ENCODE assay signal across 39 cellular contexts in genomic region chr9:132446887-132447286, GRCh38. TPM values are rescaled to one million over a fixed set of nuclear protein-coding genes. Genes with fewer than 3 reads are reported as not detected.
"Had no signal": no experiment of that assay in that cellular context is flagged by ENCODE, and none has a peak within 500 bp of the region (broad histone marks: within the 10 kb centered on the region; RNA-seq: fewer than 3 reads in every experiment).

No MANE protein-coding gene starts in this region.

- H3K4me1 ChIP-seq: ascending aorta had no signal

- ATAC-seq: activated CD4-positive, alpha-beta T cell treated with anti-CD3 and anti-CD28 coated beads for 36 hours; activated CD4-positive, CD25-positive, alpha-beta regulatory T cell treated with anti-CD3 and anti-CD28 coated beads, Interleukin-2, amount 50 U/mL, for 24 hours; activated CD8-positive, alpha-beta memory T cell treated with anti-CD3 and anti-CD28 coated beads, Interleukin-2, amount 10 ng/mL, durations not matched to agents 7 days and 5 days; activated CD8-positive, alpha-beta T cell treated with anti-CD3 and anti-CD28 coated beads, Interleukin-2, amount 10 ng/mL, durations not matched to agents 7 days and 5 days; activated naive CD8-positive, alpha-beta T cell treated with anti-CD3 and anti-CD28 coated beads, Interleukin-2, amount 50 U/mL, for 24 hours had no signal

- DNase-seq: activated CD4-positive, alpha-beta memory T cell treated with anti-CD3 and anti-CD28 coated beads, Interleukin-2, amount 10 ng/mL, durations not matched to agents 7 days and 5 days; activated CD4-positive, alpha-beta T cell treated with anti-CD3 and anti-CD28 coated beads for 1 hour; activated CD4-positive, alpha-beta T cell treated with anti-CD3 and anti-CD28 coated beads for 36 hours; activated CD4-positive, alpha-beta T cell treated with anti-CD3 and anti-CD28 coated beads, Interleukin-2, amount 10 ng/mL, durations not matched to agents 7 days and 5 days; activated CD4-positive, alpha-beta T cell treated with anti-CD3 and anti-CD28 coated beads, Interleukin-2, amount 50 U/mL, for 48 hours; activated CD4-positive, CD25-positive, alpha-beta regulatory T cell; activated CD8-positive, alpha-beta memory T cell treated with anti-CD3 and anti-CD28 coated beads for 24 hours; activated CD8-positive, alpha-beta memory T cell treated with anti-CD3 and anti-CD28 coated beads, Interleukin-2, amount 10 ng/mL, durations not matched to agents 7 days and 5 days; activated CD8-positive, alpha-beta memory T cell treated with anti-CD3 and anti-CD28 coated beads, Interleukin-2, amount 50 U/mL, for 48 hours; activated CD8-positive, alpha-beta T cell treated with anti-CD3 and anti-CD28 coated beads, Interleukin-2, amount 10 ng/mL, durations not matched to agents 7 days and 5 days; activated effector memory CD4-positive, alpha-beta T cell treated with Interleukin-2 at 50 U/mL for 16 hours; activated gamma-delta T cell; activated naive CD4-positive, alpha-beta T cell treated with anti-CD3 and anti-CD28 coated beads, Interleukin-2, amount 10 ng/mL, durations not matched to agents 7 days and 5 days; activated naive CD4-positive, alpha-beta T cell treated with Interleukin-2 at 50 U/mL for 16 hours; activated naive CD8-positive, alpha-beta T cell treated with anti-CD3 and anti-CD28 coated beads, Interleukin-2, amount 10 ng/mL, durations not matched to agents 7 days and 5 days; activated naive CD8-positive, alpha-beta T cell treated with anti-CD3 and anti-CD28 coated beads, Interleukin-2, amount 50 U/mL, for 24 hours; activated T-cell treated with anti-CD3 and anti-CD28 coated beads, Interleukin-2, amount 50 U/mL, for 24 hours; activated T-cell treated with anti-CD3 and anti-CD28 coated beads, Interleukin-2, amount 50 U/mL, for 48 hours; amygdala; anterior cingulate cortex; caudate nucleus; cerebellar nuclear complex; T-helper 1 cell; T-helper 2 cell; T-helper 9 cell had no signal

- H3K27me3 ChIP-seq: ascending aorta, cardiac muscle cell had no signal

- H3K4me3 ChIP-seq: ascending aorta, cardiac muscle cell had no signal

- H3K36me3 Mint-ChIP-seq: activated CD8-positive, alpha-beta memory T cell treated with anti-CD3 and anti-CD28 coated beads, Interleukin-2, amount 10 ng/mL, durations not matched to agents 7 days and 5 days; activated naive CD4-positive, alpha-beta T cell treated with anti-CD3 and anti-CD28 coated beads, Interleukin-2, amount 10 ng/mL, durations not matched to agents 7 days and 5 days; activated naive CD4-positive, alpha-beta T cell treated with anti-CD3 and anti-CD28 coated beads, Interleukin-2, amount 50 U/mL, for 24 hours; activated naive CD8-positive, alpha-beta T cell; activated naive CD8-positive, alpha-beta T cell treated with anti-CD3 and anti-CD28 coated beads, Interleukin-2, amount 10 ng/mL, durations not matched to agents 7 days and 5 days; brain had no signal

- H3K4me3 Mint-ChIP-seq: activated CD4-positive, alpha-beta memory T cell treated with anti-CD3 and anti-CD28 coated beads, Interleukin-2, amount 10 ng/mL, durations not matched to agents 7 days and 5 days; activated CD4-positive, alpha-beta T cell treated with anti-CD3 and anti-CD28 coated beads for 36 hours; activated CD4-positive, alpha-beta T cell treated with anti-CD3 and anti-CD28 coated beads, Interleukin-2, amount 10 ng/mL, durations not matched to agents 7 days and 5 days; activated CD8-positive, alpha-beta memory T cell treated with anti-CD3 and anti-CD28 coated beads, Interleukin-2, amount 10 ng/mL, durations not matched to agents 7 days and 5 days; activated CD8-positive, alpha-beta T cell treated with anti-CD3 and anti-CD28 coated beads, Interleukin-2, amount 10 ng/mL, durations not matched to agents 7 days and 5 days; activated naive CD4-positive, alpha-beta T cell treated with anti-CD3 and anti-CD28 coated beads, Interleukin-2, amount 10 ng/mL, durations not matched to agents 7 days and 5 days; activated naive CD4-positive, alpha-beta T cell treated with anti-CD3 and anti-CD28 coated beads, Interleukin-2, amount 50 U/mL, for 24 hours; activated naive CD8-positive, alpha-beta T cell; activated naive CD8-positive, alpha-beta T cell treated with anti-CD3 and anti-CD28 coated beads, Interleukin-2, amount 10 ng/mL, durations not matched to agents 7 days and 5 days; activated naive CD8-positive, alpha-beta T cell treated with anti-CD3 and anti-CD28 coated beads, Interleukin-2, amount 50 U/mL, for 24 hours; activated T-cell treated with anti-CD3 and anti-CD28 coated beads, Interleukin-2, amount 50 U/mL, for 24 hours; brain; central memory CD8-positive, alpha-beta T cell; T-helper 1 cell treated with Interleukin-12 subunit alpha and Interleukin-12 subunit beta and Interleukin-4 antibody, amounts not matched to agents 30 μg/mL and 1 μg/mL, for 36 hours; T-helper 2 cell treated with Interferon-gamma antibody and Interleukin-4, amounts not matched to agents 5 μg/mL and 100 μg/mL, for 36 hours had no signal

- FAIRE-seq: bronchial epithelial cell, TTC549 had no signal

- H3K27ac Mint-ChIP-seq: activated CD4-positive, alpha-beta memory T cell treated with anti-CD3 and anti-CD28 coated beads, Interleukin-2, amount 10 ng/mL, durations not matched to agents 7 days and 5 days; activated CD4-positive, alpha-beta T cell treated with anti-CD3 and anti-CD28 coated beads for 36 hours; activated CD4-positive, alpha-beta T cell treated with anti-CD3 and anti-CD28 coated beads, Interleukin-2, amount 10 ng/mL, durations not matched to agents 7 days and 5 days; activated CD8-positive, alpha-beta memory T cell treated with anti-CD3 and anti-CD28 coated beads, Interleukin-2, amount 10 ng/mL, durations not matched to agents 7 days and 5 days; activated CD8-positive, alpha-beta T cell treated with anti-CD3 and anti-CD28 coated beads, Interleukin-2, amount 10 ng/mL, durations not matched to agents 7 days and 5 days; activated naive CD4-positive, alpha-beta T cell treated with anti-CD3 and anti-CD28 coated beads, Interleukin-2, amount 10 ng/mL, durations not matched to agents 7 days and 5 days; activated naive CD4-positive, alpha-beta T cell treated with anti-CD3 and anti-CD28 coated beads, Interleukin-2, amount 50 U/mL, for 24 hours; activated naive CD8-positive, alpha-beta T cell; activated naive CD8-positive, alpha-beta T cell treated with anti-CD3 and anti-CD28 coated beads, Interleukin-2, amount 10 ng/mL, durations not matched to agents 7 days and 5 days; activated naive CD8-positive, alpha-beta T cell treated with anti-CD3 and anti-CD28 coated beads, Interleukin-2, amount 50 U/mL, for 24 hours; activated T-cell treated with anti-CD3 and anti-CD28 coated beads, Interleukin-2, amount 50 U/mL, for 24 hours; activated T-helper 2 cell treated with anti-CD3 and anti-CD28 coated beads, Interferon-gamma antibody, Interleukin-2, Interleukin-4, amounts not matched to agents 10 μg/mL and 5 μg/mL and 100 μg/mL, durations not matched to agents 14 hours and 24 hours and 36 hours; T-helper 1 cell treated with Interleukin-12 subunit alpha and Interleukin-12 subunit beta and Interleukin-4 antibody, amounts not matched to agents 30 μg/mL and 1 μg/mL, for 36 hours; T-helper 2 cell treated with Interferon-gamma antibody and Interleukin-4, amounts not matched to agents 5 μg/mL and 100 μg/mL, for 36 hours had no signal

- H3K36me3 ChIP-seq: ascending aorta, cardiac muscle cell had no signal

- H3K27ac ChIP-seq: ascending aorta, cardiac muscle cell, VCaP had no signal

- H3K4me1 Mint-ChIP-seq: activated naive CD4-positive, alpha-beta T cell treated with anti-CD3 and anti-CD28 coated beads, Interleukin-2, amount 10 ng/mL, durations not matched to agents 7 days and 5 days; activated naive CD4-positive, alpha-beta T cell treated with anti-CD3 and anti-CD28 coated beads, Interleukin-2, amount 50 U/mL, for 24 hours had no signal

- H3K9me3 Mint-ChIP-seq: activated CD4-positive, alpha-beta memory T cell treated with anti-CD3 and anti-CD28 coated beads, Interleukin-2, amount 10 ng/mL, durations not matched to agents 7 days and 5 days; activated CD4-positive, alpha-beta T cell treated with anti-CD3 and anti-CD28 coated beads, Interleukin-2, amount 10 ng/mL, durations not matched to agents 7 days and 5 days; activated naive CD4-positive, alpha-beta T cell treated with anti-CD3 and anti-CD28 coated beads, Interleukin-2, amount 10 ng/mL, durations not matched to agents 7 days and 5 days; activated naive CD4-positive, alpha-beta T cell treated with anti-CD3 and anti-CD28 coated beads, Interleukin-2, amount 50 U/mL, for 24 hours; activated naive CD8-positive, alpha-beta T cell treated with anti-CD3 and anti-CD28 coated beads, Interleukin-2, amount 10 ng/mL, durations not matched to agents 7 days and 5 days; activated naive CD8-positive, alpha-beta T cell treated with anti-CD3 and anti-CD28 coated beads, Interleukin-2, amount 50 U/mL, for 24 hours; activated T-cell treated with anti-CD3 and anti-CD28 coated beads, Interleukin-2, amount 50 U/mL, for 24 hours; activated T-helper 2 cell treated with anti-CD3 and anti-CD28 coated beads, Interferon-gamma antibody, Interleukin-2, Interleukin-4, amounts not matched to agents 10 μg/mL and 5 μg/mL and 100 μg/mL, durations not matched to agents 14 hours and 24 hours and 36 hours; central memory CD8-positive, alpha-beta T cell; T-helper 1 cell treated with Interleukin-12 subunit alpha and Interleukin-12 subunit beta and Interleukin-4 antibody, amounts not matched to agents 30 μg/mL and 1 μg/mL, for 36 hours; T-helper 2 cell treated with Interferon-gamma antibody and Interleukin-4, amounts not matched to agents 5 μg/mL and 100 μg/mL, for 36 hours had no signal

- H3K9me3 ChIP-seq: ascending aorta had no signal

RNA-seq across cellular contexts. Expression of gene CFAP77, which starts 36.9 kb away (rescaled TPM):
- total RNA-seq: activated CD4-positive, alpha-beta memory T cell treated with anti-CD3 and anti-CD28 coated beads, Interleukin-2, amount 10 ng/mL, durations not matched to agents 7 days and 5 days; activated CD4-positive, alpha-beta T cell treated with anti-CD3 and anti-CD28 coated beads for 36 hours; activated CD4-positive, alpha-beta T cell treated with anti-CD3 and anti-CD28 coated beads, Interleukin-2, amount 10 ng/mL, durations not matched to agents 7 days and 5 days; activated CD8-positive, alpha-beta memory T cell treated with anti-CD3 and anti-CD28 coated beads, Interleukin-2, amount 10 ng/mL, durations not matched to agents 7 days and 5 days; activated CD8-positive, alpha-beta T cell treated with anti-CD3 and anti-CD28 coated beads, Interleukin-2, amount 10 ng/mL, durations not matched to agents 7 days and 5 days; activated naive CD8-positive, alpha-beta T cell treated with anti-CD3 and anti-CD28 coated beads, Interleukin-2, amount 10 ng/mL, durations not matched to agents 7 days and 5 days; activated T-helper 2 cell treated with anti-CD3 and anti-CD28 coated beads, Interferon-gamma antibody, Interleukin-2, Interleukin-4, amounts not matched to agents 10 μg/mL and 5 μg/mL and 100 μg/mL, durations not matched to agents 14 hours and 24 hours and 36 hours; ascending aorta; bronchial epithelial cell had no signal
- polyA plus RNA-seq: adipose tissue had no signal
